1 cellular context compared by ENCODE assay signal in the genomic region with DNA sequence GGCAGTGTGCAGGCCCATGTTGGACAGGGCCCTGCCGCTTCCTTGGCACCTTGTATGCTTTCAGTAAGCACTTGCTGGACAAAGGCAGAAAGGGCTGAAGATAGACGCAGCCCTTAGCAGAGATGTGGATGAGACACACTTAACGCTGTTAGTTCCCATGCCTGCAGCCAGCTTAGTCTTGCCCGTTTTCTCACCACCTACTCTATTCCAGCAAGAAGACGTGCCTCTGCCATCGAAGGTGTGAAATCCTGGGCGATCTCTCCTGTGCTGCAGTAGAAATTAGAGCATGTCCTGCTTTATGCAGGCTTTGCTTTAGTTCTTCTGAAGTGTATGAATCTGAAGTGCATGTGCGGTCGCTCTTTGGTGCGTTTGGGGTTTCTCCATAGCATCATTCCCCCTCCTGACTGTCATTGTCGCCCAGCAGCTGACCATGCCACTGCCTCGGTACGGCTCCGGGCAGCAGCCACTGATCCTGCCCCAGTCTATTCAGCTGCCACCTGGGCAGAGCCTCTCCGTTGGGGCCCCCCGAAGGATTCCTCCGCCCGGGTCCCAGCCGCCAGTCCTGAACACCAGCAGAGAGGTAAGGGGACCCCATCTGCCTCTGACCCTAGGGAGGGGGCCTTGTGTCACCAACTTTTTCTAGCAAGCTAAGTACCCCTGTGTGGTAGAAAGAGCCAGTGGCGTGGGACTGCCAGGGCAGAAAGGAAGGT.
TF ChIP-seq lines count a peak whose summit lies in the region.

No MANE protein-coding gene starts in this region.

TF ChIP-seq in GM12878, 131 proteins besides CTCF, POLR2A, EP300 and RAD21:
- no peak for TF ChIP-seq SMAD1 (IDR thresholded peaks at IDR 0.05; ENCODE audit: low read depth, partially characterized antibody)
- no peak for TF ChIP-seq POLR2AphosphoS2 (IDR thresholded peaks at IDR 0.05; ENCODE audit: low read depth, low read length)
- TF ChIP-seq MEF2B (IDR thresholded peaks at IDR 0.05; ENCODE audit: partially characterized antibody, poor library complexity, severe bottlenecking) = no peak
- no peak for TF ChIP-seq HDAC2 (IDR thresholded peaks at IDR 0.05)
- no peak for TF ChIP-seq HDGF (IDR thresholded peaks at IDR 0.05)
- TF ChIP-seq NR2F1 (conservative IDR thresholded peaks at IDR 0.05) = no peak
- TF ChIP-seq ZNF217 (IDR thresholded peaks at IDR 0.05) = no peak
TF ChIP-seq in GM12878: peak in this region for 0.
